ENCODE assay signal across 9 cellular contexts in the genomic region with DNA sequence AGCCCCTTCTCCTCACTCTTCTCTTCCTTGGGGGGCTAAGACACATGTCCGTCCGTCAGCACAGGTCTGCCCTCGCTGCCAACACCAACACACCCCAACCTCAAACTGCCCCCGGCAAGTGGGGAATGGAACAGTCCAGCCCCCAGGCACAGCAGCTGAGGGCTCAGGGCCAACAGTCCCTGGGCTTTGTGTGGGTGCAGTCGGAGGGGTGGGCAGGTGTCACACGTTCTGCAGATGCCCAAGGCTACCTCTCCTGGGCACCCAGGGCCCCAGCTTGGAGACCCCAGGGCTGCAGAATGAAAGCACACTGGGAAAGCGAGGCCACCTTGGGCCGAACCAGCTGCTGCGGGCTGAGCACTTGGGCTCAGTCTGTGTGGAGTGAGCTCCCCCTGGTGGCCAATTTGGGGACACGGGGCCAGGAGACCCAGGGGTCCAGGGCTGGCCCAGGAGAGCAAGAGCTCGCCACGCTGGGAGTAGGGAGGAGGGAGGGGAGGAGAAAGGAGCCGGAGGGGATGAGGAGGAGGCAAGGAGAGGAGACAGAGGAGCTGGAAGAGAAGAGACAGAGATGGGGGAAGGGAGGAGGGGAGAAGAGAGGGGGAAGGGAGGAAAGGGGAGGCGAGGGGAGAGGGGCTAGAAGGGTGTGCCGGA. TPM values are rescaled to one million over a fixed set of nuclear protein-coding genes. Genes with fewer than 3 reads are reported as not detected.
A peak's percentile ranks its signal among the peaks of the same experiment; 100 is the strongest.
DNase-seq lines count a peak whose midpoint lies in the region; ATAC-seq, FAIRE-seq and TF ChIP-seq lines count a peak whose summit lies in the region.
"Had no signal": no experiment of that assay in that cellular context is flagged by ENCODE, and none has a peak within 500 bp of the region (broad histone marks: within the 10 kb centered on the region; RNA-seq: fewer than 3 reads in every experiment).

No MANE protein-coding gene starts in this region.

- no peaks in the 10 kb centered on the region for H3K9me3 ChIP-seq in astrocyte (ENCODE audit: insufficient read depth, low read depth, low read length)
- H3K9me3 ChIP-seq in sigmoid colon, result no peaks in the 10 kb centered on the region

- H3K4me1 ChIP-seq in astrocyte (ENCODE audit: insufficient read depth, low read length) (peaks cover 2% of the 10 kb centered on the region), sigmoid colon (peaks cover 0 to 29% (median 20%) of the 10 kb centered on the region in 4 donors)

- peaks cover 24% of the 10 kb centered on the region for H3K79me2 ChIP-seq in astrocyte (ENCODE audit: insufficient read depth, low read length)

- ATAC-seq in HG03108 (IDR thresholded peaks at IDR 0.05; ENCODE audit: unreplicated experiment) (no peak), HG03378 (IDR thresholded peaks at IDR 0.05; ENCODE audit: unreplicated experiment) (no peak)

- intact Hi-C loops in sigmoid colon (cut with DNase I), result loop anchor here (1.0 to 2.0 kb wide), 2 partner anchors 37 to 59 kb away; no protein-coding TSS in a partner anchor

- H3K4me1 Mint-ChIP-seq in T-helper 2 cell treated with Interferon-gamma antibody and Interleukin-4, amounts not matched to agents 5 μg/mL and 100 μg/mL, for 36 hours (ENCODE audit: low read depth), result no peaks in the 10 kb centered on the region
- peaks cover 4% of the 10 kb centered on the region for H3K4me1 Mint-ChIP-seq in astrocyte (ENCODE audit: low read depth, unreplicated experiment)

- H3K27me3 ChIP-seq in astrocyte (ENCODE audit: insufficient read depth, low read length), result no peaks in the 10 kb centered on the region
- H3K27me3 ChIP-seq in sigmoid colon, result no peaks in the 10 kb centered on the region

- no peak for TF ChIP-seq POLR2A in sigmoid colon (IDR thresholded peaks at IDR 0.05)

- H3K36me3 ChIP-seq in astrocyte (ENCODE audit: insufficient read depth, low read length), result no peaks in the 10 kb centered on the region
- H3K36me3 ChIP-seq in sigmoid colon, result peaks cover 20 to 70% (median 35%) of the 10 kb centered on the region in 4 donors

- no peak overlapping the region for H2AFZ ChIP-seq in astrocyte (ENCODE audit: low read depth, low read length)

- H3K36me3 Mint-ChIP-seq in T-helper 2 cell treated with Interferon-gamma antibody and Interleukin-4, amounts not matched to agents 5 μg/mL and 100 μg/mL, for 36 hours (ENCODE audit: low read depth), result peaks cover 16% of the 10 kb centered on the region
- peaks cover 3% of the 10 kb centered on the region for H3K36me3 Mint-ChIP-seq in astrocyte (ENCODE audit: low read depth, unreplicated experiment)

- peaks cover 35% of the 10 kb centered on the region for H4K20me1 ChIP-seq in astrocyte (ENCODE audit: insufficient read depth, low read length)

- H3K27me3 Mint-ChIP-seq in T-helper 2 cell treated with Interferon-gamma antibody and Interleukin-4, amounts not matched to agents 5 μg/mL and 100 μg/mL, for 36 hours (ENCODE audit: low read depth), result no peaks in the 10 kb centered on the region
- no peaks in the 10 kb centered on the region for H3K27me3 Mint-ChIP-seq in astrocyte (ENCODE audit: low read depth, unreplicated experiment)

- H3K4me2 ChIP-seq in astrocyte (ENCODE audit: low read length), result no peak overlapping the region

- DNase-seq in Daoy (ENCODE audit: low read depth), result peak; percentile 73
- peak; percentile 31 to 42 for DNase-seq in Kasumi-1 (lab: John Stamatoyannopoulos, UW)
- DNase-seq in T-helper 2 cell treated with Interferon-gamma antibody and Interleukin-4, amounts not matched to agents 5 μg/mL and 100 μg/mL, for 36 hours (ENCODE audit: low spot score), result peak; percentile 49
- peak; percentile 16 for DNase-seq in astrocyte (ENCODE audit: low read depth)
- DNase-seq in hepatic stellate cell (ENCODE audit: low spot score), result peak; percentile 94
- DNase-seq in sigmoid colon, result peak; percentile 88

- H3K4me3 ChIP-seq in astrocyte (ENCODE audit: insufficient read depth, low read depth, low read length) (no peak overlapping the region), sigmoid colon (no peak overlapping the region)

- peak; percentile 62 for TF ChIP-seq CTCF in astrocyte (IDR thresholded peaks at IDR 0.05; ENCODE audit: insufficient read depth, low read depth, low read length)
- peak; percentile 84 to 94 (median 88) for TF ChIP-seq CTCF in sigmoid colon (IDR thresholded peaks at IDR 0.05)

- peak overlapping the region; percentile 26 for H3K27ac Mint-ChIP-seq in T-helper 2 cell treated with Interferon-gamma antibody and Interleukin-4, amounts not matched to agents 5 μg/mL and 100 μg/mL, for 36 hours
- no peak overlapping the region for H3K27ac Mint-ChIP-seq in astrocyte (ENCODE audit: unreplicated experiment)

- no peaks in the 10 kb centered on the region for H3K9me3 Mint-ChIP-seq in T-helper 2 cell treated with Interferon-gamma antibody and Interleukin-4, amounts not matched to agents 5 μg/mL and 100 μg/mL, for 36 hours
- H3K9me3 Mint-ChIP-seq in astrocyte (ENCODE audit: unreplicated experiment), result no peaks in the 10 kb centered on the region

- no peak overlapping the region for H3K4me3 Mint-ChIP-seq in T-helper 2 cell treated with Interferon-gamma antibody and Interleukin-4, amounts not matched to agents 5 μg/mL and 100 μg/mL, for 36 hours
- no peak overlapping the region for H3K4me3 Mint-ChIP-seq in astrocyte (ENCODE audit: unreplicated experiment)

- WGBS in sigmoid colon, 2 donors, result 45 to 47% methylated on average over 15 of the region's 15 CpGs

- FAIRE-seq in astrocyte (lab: Jason Lieb, UNC), result no peak

- H3K27ac ChIP-seq in astrocyte (ENCODE audit: low read depth, low read length), result no peak overlapping the region
- no peak overlapping the region for H3K27ac ChIP-seq in sigmoid colon
- H3K27ac ChIP-seq: epithelial cell of prostate had no signal

- TF ChIP-seq EP300 in sigmoid colon (IDR thresholded peaks at IDR 0.05), result no peak

- H3K9ac ChIP-seq in astrocyte (ENCODE audit: low read length), result no peak overlapping the region

RNA-seq across cellular contexts. Expression of a gene that starts 14.0 kb away (rescaled TPM):
- total RNA-seq in Daoy (2014; rRNA removed; shearing (Covaris generic)), result 1.8 TPM in 1 of 2 replicates, not detected in the other
- total RNA-seq in astrocyte (3.0 and 4.4 TPM in 2 replicates), sigmoid colon (1 to 10 TPM in 1 of 4 donors, under 1 TPM in 3; under 0.01 to 3.9 (median 0.42) TPM)
- polyA plus RNA-seq in sigmoid colon, result under 1 TPM in 1 of 3 donors, not detected in 2; 0.96 TPM

RNA-seq across cellular contexts. Expression of a gene that starts 22.2 kb away (rescaled TPM):
- total RNA-seq in Daoy (2014; rRNA removed; shearing (Covaris generic)), result 8.1 and 11.3 TPM in 2 replicates
- total RNA-seq in astrocyte (35.5 and 36.2 TPM in 2 replicates), sigmoid colon (10 to 100 TPM in 2 of 4 donors, 1 to 10 TPM in 2; 8.6 to 61.8 (median 13.1) TPM)
- 10 to 100 TPM in 2 of 3 donors, 1 to 10 TPM in 1; 9.0 to 34.6 (median 11.1) TPM for polyA plus RNA-seq in sigmoid colon

RNA-seq across cellular contexts. Expression of a gene that starts 37.3 kb away (rescaled TPM):
- total RNA-seq in Daoy (2014; rRNA removed; shearing (Covaris generic)), result 5.5 and 5.7 TPM in 2 replicates
- 52.4 and 58.1 TPM in 2 replicates for total RNA-seq in astrocyte
- total RNA-seq in sigmoid colon, result 10 to 100 TPM in 1 of 4 donors, 1 to 10 TPM in 3; 2.1 to 10.3 (median 4.4) TPM
- 10 to 100 TPM in 2 of 3 donors, 1 to 10 TPM in 1; 8.4 to 20.5 (median 12.5) TPM for polyA plus RNA-seq in sigmoid colon

RNA-seq across cellular contexts. Expression of a gene that starts 59.3 kb away (rescaled TPM):
- total RNA-seq in Daoy (2014; rRNA removed; shearing (Covaris generic)), result 66.9 and 76.5 TPM in 2 replicates
- 56.7 and 61.4 TPM in 2 replicates for total RNA-seq in astrocyte
- total RNA-seq in sigmoid colon, result 10 to 100 TPM; 86.6 to 97.1 (median 92.7) TPM
- polyA plus RNA-seq in sigmoid colon, result 10 to 100 TPM; 60.7 to 76.3 (median 69.4) TPM

Comparison
In these comparisons a context has a peak if more than half of its experiments do, and no peak if none do; other contexts are left out.
1. DNase-seq: peak in every context shown above with its lines; median percentile 94 in hepatic stellate cell; 88 in sigmoid colon; 73 in Daoy; 49 in T-helper 2 cell treated with Interferon-gamma antibody and Interleukin-4, amounts not matched to agents 5 μg/mL and 100 μg/mL, for 36 hours; 36 in Kasumi-1; 16 in astrocyte.